In the genomic region with DNA sequence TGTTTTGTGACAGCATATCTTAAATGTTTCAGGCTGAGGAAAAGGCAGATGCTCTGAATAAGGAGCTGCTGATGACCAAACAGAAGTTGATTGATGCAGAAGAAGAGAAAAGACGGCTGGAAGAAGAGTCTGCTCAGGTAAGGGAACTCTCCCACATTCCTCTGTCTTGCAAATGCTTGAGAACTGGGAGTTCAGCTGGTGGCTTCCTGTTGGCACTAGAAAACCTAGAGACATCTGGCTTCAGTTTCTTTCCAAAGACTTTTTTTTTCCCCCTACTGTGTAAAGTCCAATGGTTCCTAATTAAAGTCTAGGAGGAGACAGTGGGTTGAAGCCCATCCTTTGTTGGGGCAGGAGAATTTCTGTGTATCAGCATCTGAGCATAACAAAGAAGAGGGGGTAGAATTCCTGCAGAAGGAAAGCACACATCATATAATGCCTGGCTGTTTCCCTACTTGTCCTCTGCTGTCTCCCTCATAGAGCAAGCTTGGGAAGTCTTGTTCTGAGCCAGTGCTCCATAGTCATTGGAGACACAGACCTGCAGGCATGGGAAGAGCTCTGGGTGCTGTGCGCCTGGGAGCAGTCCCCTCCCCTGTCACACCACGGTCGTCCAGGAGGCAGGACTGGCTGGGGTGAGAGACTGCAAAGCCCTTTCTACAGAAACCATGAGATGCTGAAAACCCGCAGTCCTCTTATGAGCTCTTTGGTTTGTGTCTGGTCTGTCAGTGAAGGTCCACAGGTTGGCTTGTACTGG, we compare ENCODE assay signal across 29 cellular contexts.
DNase-seq lines count a peak whose midpoint lies in the region; ATAC-seq and TF ChIP-seq lines count a peak whose summit lies in the region.
"Had no signal": no experiment of that assay in that cellular context is flagged by ENCODE, and none has a peak within 500 bp of the region (broad histone marks: within the 10 kb centered on the region; RNA-seq: fewer than 3 reads in every experiment).

No MANE protein-coding gene starts in this region.

- H2BK15ac ChIP-seq in IMR-90 (ENCODE audit: low read depth, low read length): no peak overlapping the region

- TF ChIP-seq RAD21 in IMR-90 (IDR thresholded peaks at IDR 0.05; ENCODE audit: low read length): no peak

- H3K18ac ChIP-seq in IMR-90 (ENCODE audit: low read depth, low read length): no peak overlapping the region

- peak overlapping the region in 4 of 7 donors; percentile 30 to 67 (median 63) for H3K27ac Mint-ChIP-seq in CD4-positive, alpha-beta memory T cell
- peak overlapping the region; percentile 87 for H3K27ac Mint-ChIP-seq in nephron progenitor cell
- H3K27ac Mint-ChIP-seq in Caco-2 (ENCODE audit: unreplicated experiment): no peak overlapping the region
- H3K27ac Mint-ChIP-seq: activated CD4-positive, alpha-beta T cell treated with anti-CD3 and anti-CD28 coated beads, Interleukin-2, amount 10 ng/mL, durations not matched to agents 7 days and 5 days; activated T-cell treated with anti-CD3 and anti-CD28 coated beads, Interleukin-2, amount 50 U/mL, for 72 hours; dendritic cell treated with granulocyte-macrophage colony-stimulating factor and Interleukin-4, amounts not matched to agents 40 ng/mL and 50 ng/mL, for 4 days; natural killer cell treated with Interleukin-12 subunit alpha and Interleukin-12 subunit beta and Interleukin-15 and Interleukin-18, amount 100 ng/mL, for 72 hours; T-helper 17 cell had no signal

- BruUV-seq in IMR-90 (replicated peaks; lab: Mats Ljungman, UMichigan): no TSS peak
- no TSS peak for BruUV-seq in Caco-2 (replicated peaks; lab: Mats Ljungman, UMichigan)

- no peak overlapping the region for H3K4ac ChIP-seq in IMR-90 (ENCODE audit: low read depth, low read length)

- H2BK20ac ChIP-seq in IMR-90 (ENCODE audit: low read depth, low read length): no peak overlapping the region

- no peaks in the 10 kb centered on the region for H3K27me3 Mint-ChIP-seq in CD4-positive, alpha-beta memory T cell
- no peaks in the 10 kb centered on the region for H3K27me3 Mint-ChIP-seq in nephron progenitor cell (ENCODE audit: low read depth, poor library complexity)
- H3K27me3 Mint-ChIP-seq in Caco-2 (ENCODE audit: insufficient read depth, unreplicated experiment): no peaks in the 10 kb centered on the region
- H3K27me3 Mint-ChIP-seq: activated CD4-positive, alpha-beta T cell treated with anti-CD3 and anti-CD28 coated beads, Interleukin-2, amount 10 ng/mL, durations not matched to agents 7 days and 5 days; dendritic cell treated with granulocyte-macrophage colony-stimulating factor and Interleukin-4, amounts not matched to agents 40 ng/mL and 50 ng/mL, for 4 days; natural killer cell treated with Interleukin-12 subunit alpha and Interleukin-12 subunit beta and Interleukin-15 and Interleukin-18, amount 100 ng/mL, for 72 hours; T-helper 17 cell had no signal

- H2AFZ ChIP-seq in IMR-90 (replicated peaks; ENCODE audit: low read length, poor library complexity): no peak overlapping the region

- DNase-seq in CD4-positive, alpha-beta memory T cell: no peak
- DNase-seq in IMR-90: no peak
- DNase-seq in dorsolateral prefrontal cortex: no peak
- no peak for DNase-seq in nephron progenitor cell
- DNase-seq in mucosa of descending colon: no peak
- no peak for DNase-seq in central memory CD4-positive, alpha-beta T cell
- DNase-seq in GM19238 (ENCODE audit: insufficient read length, low spot score): no peak
- no peak for DNase-seq in Caco-2
- DNase-seq: activated CD4-positive, alpha-beta T cell treated with anti-CD3 and anti-CD28 coated beads, Interleukin-2, amount 10 ng/mL, durations not matched to agents 7 days and 5 days; activated naive CD4-positive, alpha-beta T cell treated with Interleukin-2 at 50 U/mL for 16 hours; activated T-cell treated with anti-CD3 and anti-CD28 coated beads, Interleukin-2, amount 50 U/mL, for 72 hours; anterior cingulate cortex; DND-41; islet precursor cell; left ventricle myocardium inferior; NCI-H1436 treated with DMSO at 0.1 percent for 48 hours; NCI-H2107; NCI-H446; NCI-H82; pancreas; stimulated activated CD4-positive, alpha-beta T cell treated with anti-CD3 and anti-CD28 coated beads, Interleukin-2, amount 100 ng/mL, for 24 hours; T-helper 17 cell had no signal

- POLR2A ChIA-PET in CD4-positive, alpha-beta memory T cell (lab: Charles Lee; ENCODE audit: partially characterized antibody): no interaction called here
- POLR2A ChIA-PET in IMR-90 (lab: Charles Lee; ENCODE audit: unreplicated experiment) (no interaction called here), Caco-2 (lab: Charles Lee) (no interaction called here)

- no peak overlapping the region for H3K27ac ChIP-seq in CD4-positive, alpha-beta memory T cell (ENCODE audit: low read depth, low read length)
- H3K27ac ChIP-seq in IMR-90 (ENCODE audit: insufficient read depth, low read length) (no peak overlapping the region), dorsolateral prefrontal cortex (peak overlapping the region in 54 of 59 donors; percentile 4 to 81 (median 60))
- H3K27ac ChIP-seq: BLaER1 treated with 17β-estradiol and CSF1 and Interleukin-3, amounts not matched to agents 10 nM and 100 nM; gastroesophageal sphincter; left ventricle myocardium inferior; pancreas; suprapubic skin had no signal

- H3K4me3 Mint-ChIP-seq in CD4-positive, alpha-beta memory T cell: no peak overlapping the region
- no peak overlapping the region for H3K4me3 Mint-ChIP-seq in nephron progenitor cell
- no peak overlapping the region for H3K4me3 Mint-ChIP-seq in Caco-2 (ENCODE audit: unreplicated experiment)
- H3K4me3 Mint-ChIP-seq: activated CD4-positive, alpha-beta T cell treated with anti-CD3 and anti-CD28 coated beads, Interleukin-2, amount 10 ng/mL, durations not matched to agents 7 days and 5 days; activated T-cell treated with anti-CD3 and anti-CD28 coated beads, Interleukin-2, amount 50 U/mL, for 72 hours; dendritic cell treated with granulocyte-macrophage colony-stimulating factor and Interleukin-4, amounts not matched to agents 40 ng/mL and 50 ng/mL, for 4 days; natural killer cell treated with Interleukin-12 subunit alpha and Interleukin-12 subunit beta and Interleukin-15 and Interleukin-18, amount 100 ng/mL, for 72 hours; T-helper 17 cell had no signal

- H3K36me3 ChIP-seq in CD4-positive, alpha-beta memory T cell (ENCODE audit: insufficient read depth, low read length): peaks cover 44% of the 10 kb centered on the region
- H3K36me3 ChIP-seq in IMR-90 (ENCODE audit: control insufficient read depth, insufficient read depth, low read length) (peaks cover 54% of the 10 kb centered on the region), mucosa of descending colon (ENCODE audit: low read depth) (peaks cover 8% of the 10 kb centered on the region), Caco-2 (ENCODE audit: control insufficient read depth, insufficient read depth, low read length) (peaks cover 4% of the 10 kb centered on the region; the same call in 1 of the 2 replicates)

- intact Hi-C loops in CD4-positive, alpha-beta memory T cell (cut with micrococcal nuclease): no loop called here
- intact Hi-C loops in IMR-90 (cut with micrococcal nuclease) (no loop called here), dorsolateral prefrontal cortex (cut with DNase I) (no loop called here), mucosa of descending colon (cut with DNase I, micrococcal nuclease) (loop anchor here in 1 of 2 donors (10.0 kb wide), 1 partner anchor 247 kb away; no protein-coding TSS in a partner anchor), Caco-2 (cut with micrococcal nuclease; ENCODE audit: unreplicated experiment) (no loop called here)

- TF ChIP-seq CTCF in IMR-90 (conservative IDR thresholded peaks at IDR 0.05; ENCODE audit: low read depth, low read length): no peak
- TF ChIP-seq CTCF in dorsolateral prefrontal cortex (IDR thresholded peaks at IDR 0.05 in 54 of 56, conservative IDR thresholded peaks at IDR 0.05 in 2 of 56; ENCODE audit: low read depth in 1 of 56, partially characterized antibody in 56 of 56): no peak
- TF ChIP-seq CTCF in nephron progenitor cell (IDR thresholded peaks at IDR 0.05): no peak
- no peak for TF ChIP-seq CTCF in mucosa of descending colon (IDR thresholded peaks at IDR 0.05)
- TF ChIP-seq CTCF in Caco-2 (IDR thresholded peaks at IDR 0.05; ENCODE audit: insufficient read depth in 1 of 2, low read depth in 1 of 2, low read length in 1 of 2, severe bottlenecking in 1 of 2, unreplicated experiment in 1 of 2): no peak

- H2BK120ac ChIP-seq in IMR-90 (ENCODE audit: low read depth, low read length): no peak overlapping the region

- H3K9ac ChIP-seq in IMR-90 (ENCODE audit: low read depth, low read length): no peak overlapping the region
- H3K9ac ChIP-seq: BLaER1 treated with 17β-estradiol and CSF1 and Interleukin-3, amounts not matched to agents 10 nM and 100 nM had no signal

- H3K4me1 Mint-ChIP-seq in CD4-positive, alpha-beta memory T cell: no peaks in the 10 kb centered on the region
- H3K4me1 Mint-ChIP-seq in nephron progenitor cell (peaks cover 5% of the 10 kb centered on the region), Caco-2 (ENCODE audit: low read depth, unreplicated experiment) (peaks cover 9% of the 10 kb centered on the region)
- H3K4me1 Mint-ChIP-seq: activated CD4-positive, alpha-beta T cell treated with anti-CD3 and anti-CD28 coated beads, Interleukin-2, amount 10 ng/mL, durations not matched to agents 7 days and 5 days; T-helper 17 cell had no signal

- H4K91ac ChIP-seq in IMR-90 (ENCODE audit: insufficient read depth, low read depth, low read length): no peak overlapping the region

- TF ChIP-seq POLR2A in IMR-90 (IDR thresholded peaks at IDR 0.05; ENCODE audit: low read depth, low read length): no peak

- WGBS in IMR-90 (ENCODE audit: extremely low coverage in 2 of 2, insufficient read length in 1 of 2), 2 experiments: no CpG with 5 or more reads among the region's 5 CpGs

- no peak overlapping the region for H3K56ac ChIP-seq in IMR-90 (ENCODE audit: extremely low read depth, insufficient read depth, low read length)

- H3K79me1 ChIP-seq in IMR-90 (ENCODE audit: low read depth in 1 of 2, low read length in 2 of 2): peaks cover 0 to 4% of the 10 kb centered on the region in 2 experiments; a peak in 1 of 4 replicates

- peak overlapping the region; percentile 12 for H2AK9ac ChIP-seq in IMR-90 (replicated peaks; ENCODE audit: low read depth, low read length, poor library complexity)

- peaks cover 45 to 78% of the 10 kb centered on the region in 2 donors for H3K36me3 Mint-ChIP-seq in CD4-positive, alpha-beta memory T cell
- H3K36me3 Mint-ChIP-seq in nephron progenitor cell (ENCODE audit: low read depth) (peaks cover 71% of the 10 kb centered on the region), Caco-2 (ENCODE audit: insufficient read depth, unreplicated experiment) (peaks cover 76% of the 10 kb centered on the region)

- H4K5ac ChIP-seq in IMR-90 (ENCODE audit: low read depth, low read length): no peak overlapping the region

- peaks cover 0 to under 1% (median 0%) of the 10 kb centered on the region in 8 donors for H3K9me3 Mint-ChIP-seq in CD4-positive, alpha-beta memory T cell
- H3K9me3 Mint-ChIP-seq in nephron progenitor cell (no peaks in the 10 kb centered on the region), Caco-2 (ENCODE audit: unreplicated experiment) (no peaks in the 10 kb centered on the region)
- H3K9me3 Mint-ChIP-seq: activated CD4-positive, alpha-beta T cell treated with anti-CD3 and anti-CD28 coated beads, Interleukin-2, amount 10 ng/mL, durations not matched to agents 7 days and 5 days; activated T-cell treated with anti-CD3 and anti-CD28 coated beads, Interleukin-2, amount 50 U/mL, for 72 hours; dendritic cell treated with granulocyte-macrophage colony-stimulating factor and Interleukin-4, amounts not matched to agents 40 ng/mL and 50 ng/mL, for 4 days; natural killer cell treated with Interleukin-12 subunit alpha and Interleukin-12 subunit beta and Interleukin-15 and Interleukin-18, amount 100 ng/mL, for 72 hours had no signal

- in situ Hi-C loops in IMR-90 (cut with MboI; ENCODE audit: low sequenced_read_pairs): no loop called here

- no peak overlapping the region for H3K4me2 ChIP-seq in IMR-90 (ENCODE audit: low read depth, low read length)
- H3K4me2 ChIP-seq: BLaER1 treated with 17β-estradiol and CSF1 and Interleukin-3, amounts not matched to agents 10 nM and 100 nM had no signal

- CTCF ChIA-PET in CD4-positive, alpha-beta memory T cell (lab: Charles Lee; ENCODE audit: partially characterized antibody): interaction anchor here (0.9 kb wide), 1 partner anchor 252 kb away, joined by 4 read pairs; no protein-coding TSS in a partner anchor
- CTCF ChIA-PET in IMR-90 (lab: Yijun Ruan, JAX): interaction anchor here (0.5 kb wide), 1 partner anchor 110 kb away, joined by 6 read pairs; no protein-coding TSS in a partner anchor
- CTCF ChIA-PET in Caco-2 (lab: Charles Lee): no interaction called here

- no peaks in the 10 kb centered on the region for H3K9me3 ChIP-seq in CD4-positive, alpha-beta memory T cell (ENCODE audit: control insufficient read depth in 1 of 2, low read length in 2 of 2)
- no peaks in the 10 kb centered on the region for H3K9me3 ChIP-seq in IMR-90 (ENCODE audit: control insufficient read depth, insufficient read depth, low read length)
- no peaks in the 10 kb centered on the region for H3K9me3 ChIP-seq in mucosa of descending colon
- H3K9me3 ChIP-seq in Caco-2: no peaks in the 10 kb centered on the region
- H3K9me3 ChIP-seq: BLaER1 treated with 17β-estradiol and CSF1 and Interleukin-3, amounts not matched to agents 10 nM and 100 nM; gastroesophageal sphincter; HAP-1; left ventricle myocardium inferior; pancreas; suprapubic skin had no signal

- H3K9me1 ChIP-seq in IMR-90 (ENCODE audit: insufficient read depth, low read length): 0 out of 2 replicates have a peak, but pooled peaks cover under 1% of the 10 kb centered on the region

- no peak overlapping the region for H3K23ac ChIP-seq in IMR-90 (ENCODE audit: low read depth, low read length)

- dilution Hi-C loops in IMR-90 (cut with HindIII; ENCODE audit: low sequenced_read_pairs, unreplicated experiment): no loop called here

- no peak overlapping the region for H4K8ac ChIP-seq in IMR-90 (ENCODE audit: low read depth in 2 of 2, low read length in 2 of 2)

- no peaks in the 10 kb centered on the region for H3K4me1 ChIP-seq in CD4-positive, alpha-beta memory T cell (ENCODE audit: insufficient read depth, low read length)
- H3K4me1 ChIP-seq in IMR-90 (ENCODE audit: control insufficient read depth, insufficient read depth, low read length) (peaks cover 4% of the 10 kb centered on the region; the same call in 1 of the 2 replicates), mucosa of descending colon (ENCODE audit: low read depth) (no peaks in the 10 kb centered on the region), Caco-2 (peaks cover 26% of the 10 kb centered on the region)
- H3K4me1 ChIP-seq: left ventricle myocardium inferior, pancreas, suprapubic skin had no signal

- H2AK5ac ChIP-seq in IMR-90 (ENCODE audit: low read depth, low read length): no peak overlapping the region

- peaks cover under 1% of the 10 kb centered on the region; the same call in 1 of the 2 replicates for H4K20me1 ChIP-seq in IMR-90 (ENCODE audit: insufficient read depth, low read length)

- ATAC-seq in IMR-90 (ENCODE audit: low read depth) (no peak), mucosa of descending colon (no peak)
- ATAC-seq: activated T-cell treated with anti-CD3 and anti-CD28 coated beads, Interleukin-2, amount 50 U/mL, for 72 hours; gastroesophageal sphincter; natural killer cell treated with Interleukin-12 subunit alpha and Interleukin-12 subunit beta and Interleukin-15 and Interleukin-18, amount 100 ng/mL, for 72 hours; pancreas; SK-N-SH treated with all-trans-retinoic acid at 6 μM for 48 hours; T-helper 17 cell had no signal

- no peak overlapping the region for H3K14ac ChIP-seq in IMR-90 (replicated peaks; ENCODE audit: low read depth, low read length)

- no peak overlapping the region for H3K4me3 ChIP-seq in CD4-positive, alpha-beta memory T cell (ENCODE audit: low read length in 2 of 2)
- no peak overlapping the region for H3K4me3 ChIP-seq in IMR-90 (ENCODE audit: insufficient read depth, low read depth, low read length)
- H3K4me3 ChIP-seq in dorsolateral prefrontal cortex: peak overlapping the region in 1 of 59 donors; percentile 9
- no peak overlapping the region for H3K4me3 ChIP-seq in mucosa of descending colon
- H3K4me3 ChIP-seq in Caco-2 (ENCODE audit: low read depth, low read length): no peak overlapping the region
- H3K4me3 ChIP-seq: BLaER1 treated with 17β-estradiol and CSF1 and Interleukin-3, amounts not matched to agents 10 nM and 100 nM; gastroesophageal sphincter; HAP-1; left ventricle myocardium inferior; pancreas; suprapubic skin had no signal

- no peaks in the 10 kb centered on the region for H3K27me3 ChIP-seq in CD4-positive, alpha-beta memory T cell (ENCODE audit: insufficient read depth, low read length)
- H3K27me3 ChIP-seq in IMR-90 (ENCODE audit: control insufficient read depth, insufficient read depth, low read length) (no peaks in the 10 kb centered on the region), dorsolateral prefrontal cortex (no peaks in the 10 kb centered on the region), Caco-2 (replicated peaks; ENCODE audit: control insufficient read depth, insufficient read depth, low read length) (no peaks in the 10 kb centered on the region)
- H3K27me3 ChIP-seq: BLaER1 treated with 17β-estradiol and CSF1 and Interleukin-3, amounts not matched to agents 10 nM and 100 nM; gastroesophageal sphincter; pancreas; suprapubic skin had no signal

- no peak overlapping the region for H2BK5ac ChIP-seq in IMR-90 (ENCODE audit: low read depth, low read length, poor library complexity, severe bottlenecking)

Comparison
In these comparisons a context has a peak if more than half of its experiments do, and no peak if none do; other contexts are left out.
1. H3K27ac ChIP-seq: peak in dorsolateral prefrontal cortex (54 of 59); none in CD4-positive, alpha-beta memory T cell (single experiment) and IMR-90 (single experiment).